ENCODE assay signal across 1 cellular context in the genomic region with DNA sequence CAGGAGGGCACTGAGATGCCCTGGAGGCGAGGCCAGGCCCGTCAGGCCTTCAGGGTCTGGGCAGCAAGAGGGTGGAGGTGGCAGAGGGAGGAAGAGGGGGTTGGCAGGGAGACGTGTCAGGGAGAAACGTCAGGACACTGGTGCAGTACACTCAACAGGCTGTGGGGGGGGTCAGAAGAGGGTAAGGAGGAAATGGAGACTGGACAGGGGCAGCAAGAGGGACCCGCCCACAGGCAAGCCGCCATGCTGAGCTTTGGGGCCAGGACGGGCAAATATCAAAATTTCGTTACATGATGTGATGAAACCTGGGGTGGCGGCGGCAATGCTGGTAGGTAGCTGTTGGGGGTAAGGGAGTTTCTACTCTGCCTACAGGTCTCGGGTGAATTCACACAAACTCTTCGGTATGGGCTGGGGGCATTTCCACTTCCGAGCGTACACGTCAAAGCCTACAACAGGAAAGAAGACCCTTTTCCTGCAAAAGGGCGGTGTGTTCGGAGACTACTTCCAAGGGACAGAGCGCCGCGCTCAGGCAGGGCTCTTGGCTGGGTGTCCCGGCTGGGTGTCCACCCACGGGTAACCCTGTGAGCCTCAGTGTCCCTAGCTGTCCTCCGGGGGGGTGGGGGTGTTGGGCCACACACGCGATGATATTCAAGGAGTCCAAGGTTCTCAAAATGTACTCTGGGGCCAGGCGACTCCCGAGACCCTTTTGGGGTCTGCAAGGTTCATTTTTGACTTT.
TF ChIP-seq lines count a peak whose summit lies in the region.

No MANE protein-coding gene starts in this region.

TF ChIP-seq in IMR-90, 13 proteins besides CTCF, POLR2A, EP300 and RAD21:
- no peak for TF ChIP-seq RCOR1 (IDR thresholded peaks at IDR 0.05; ENCODE audit: insufficient replicate concordance, low read length)
- TF ChIP-seq MAZ (IDR thresholded peaks at IDR 0.05; ENCODE audit: borderline replicate concordance, low read depth, low read length), result no peak
- no peak for TF ChIP-seq MXI1 (IDR thresholded peaks at IDR 0.05; ENCODE audit: borderline replicate concordance, low read depth, low read length)
- TF ChIP-seq BHLHE40 (IDR thresholded peaks at IDR 0.05; ENCODE audit: low read depth, low read length), result no peak
- TF ChIP-seq, protein P1, sequence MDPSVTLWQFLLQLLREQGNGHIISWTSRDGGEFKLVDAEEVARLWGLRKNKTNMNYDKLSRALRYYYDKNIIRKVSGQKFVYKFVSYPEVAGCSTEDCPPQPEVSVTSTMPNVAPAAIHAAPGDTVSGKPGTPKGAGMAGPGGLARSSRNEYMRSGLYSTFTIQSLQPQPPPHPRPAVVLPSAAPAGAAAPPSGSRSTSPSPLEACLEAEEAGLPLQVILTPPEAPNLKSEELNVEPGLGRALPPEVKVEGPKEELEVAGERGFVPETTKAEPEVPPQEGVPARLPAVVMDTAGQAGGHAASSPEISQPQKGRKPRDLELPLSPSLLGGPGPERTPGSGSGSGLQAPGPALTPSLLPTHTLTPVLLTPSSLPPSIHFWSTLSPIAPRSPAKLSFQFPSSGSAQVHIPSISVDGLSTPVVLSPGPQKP (IDR thresholded peaks at IDR 0.05; ENCODE audit: borderline replicate concordance, low read depth, low read length), result no peak
- no peak for TF ChIP-seq SMC3 (IDR thresholded peaks at IDR 0.05; ENCODE audit: low read depth, low read length)
- no peak for TF ChIP-seq RFX5 (IDR thresholded peaks at IDR 0.05; ENCODE audit: low read depth, low read length)
- TF ChIP-seq CEBPB (IDR thresholded peaks at IDR 0.05; ENCODE audit: low read depth, low read length), result no peak
- no peak for TF ChIP-seq NFE2L2 (IDR thresholded peaks at IDR 0.05; ENCODE audit: low read depth, low read length)
- no peak for TF ChIP-seq FOS (IDR thresholded peaks at IDR 0.05; ENCODE audit: low read depth, low read length)
- no peak for TF ChIP-seq CHD1 (IDR thresholded peaks at IDR 0.05; ENCODE audit: low read depth, low read length)
- no peak for TF ChIP-seq MAFK (IDR thresholded peaks at IDR 0.05; ENCODE audit: low read depth, low read length)
- TF ChIP-seq, protein P2, sequence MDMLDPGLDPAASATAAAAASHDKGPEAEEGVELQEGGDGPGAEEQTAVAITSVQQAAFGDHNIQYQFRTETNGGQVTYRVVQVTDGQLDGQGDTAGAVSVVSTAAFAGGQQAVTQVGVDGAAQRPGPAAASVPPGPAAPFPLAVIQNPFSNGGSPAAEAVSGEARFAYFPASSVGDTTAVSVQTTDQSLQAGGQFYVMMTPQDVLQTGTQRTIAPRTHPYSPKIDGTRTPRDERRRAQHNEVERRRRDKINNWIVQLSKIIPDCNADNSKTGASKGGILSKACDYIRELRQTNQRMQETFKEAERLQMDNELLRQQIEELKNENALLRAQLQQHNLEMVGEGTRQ (IDR thresholded peaks at IDR 0.05; ENCODE audit: low read depth, low read length), result no peak
